Comparison of ENCODE assay signal across 16 cellular contexts in genomic region chr1:192589813-192590212, GRCh38. TPM values are rescaled to one million over a fixed set of nuclear protein-coding genes. Genes with fewer than 3 reads are reported as not detected.
"Had no signal": no experiment of that assay in that cellular context is flagged by ENCODE, and none has a peak within 500 bp of the region (broad histone marks: within the 10 kb centered on the region; RNA-seq: fewer than 3 reads in every experiment).

No MANE protein-coding gene starts in this region.

- H3K36me3 Mint-ChIP-seq: memory B cell had no signal

- H3K4me1 ChIP-seq: heart right ventricle, left ventricle myocardium inferior, pancreas, tibial nerve had no signal

- H3K36me3 ChIP-seq: heart right ventricle, left ventricle myocardium inferior, pancreas, tibial nerve had no signal

- H3K27me3 ChIP-seq: heart right ventricle, pancreas, tibial nerve had no signal

- H3K27ac Mint-ChIP-seq: activated CD4-positive, alpha-beta memory T cell treated with anti-CD3 and anti-CD28 coated beads, Interleukin-2, amount 10 ng/mL, durations not matched to agents 7 days and 5 days; activated naive CD8-positive, alpha-beta T cell treated with anti-CD3 and anti-CD28 coated beads, Interleukin-2, amount 50 U/mL, for 24 hours; activated T-helper 1 cell treated with anti-CD3 and anti-CD28 coated beads, Interleukin-12 subunit alpha, Interleukin-12 subunit beta, Interleukin-2, Interleukin-4 antibody, amounts not matched to agents 30 ng/mL and 10 ng/mL and 1 ng/mL, durations not matched to agents 14 hours and 24 hours and 36 hours; dendritic cell treated with granulocyte-macrophage colony-stimulating factor and Interleukin-4, amounts not matched to agents 40 ng/mL and 50 ng/mL, for 4 days; endodermal cell; memory B cell had no signal

- ATAC-seq: activated naive CD8-positive, alpha-beta T cell treated with anti-CD3 and anti-CD28 coated beads, Interleukin-2, amount 50 U/mL, for 24 hours; heart right ventricle; pancreas had no signal

- H3K4me3 Mint-ChIP-seq: activated CD4-positive, alpha-beta memory T cell treated with anti-CD3 and anti-CD28 coated beads, Interleukin-2, amount 10 ng/mL, durations not matched to agents 7 days and 5 days; activated naive CD8-positive, alpha-beta T cell treated with anti-CD3 and anti-CD28 coated beads, Interleukin-2, amount 50 U/mL, for 24 hours; activated T-helper 1 cell treated with anti-CD3 and anti-CD28 coated beads, Interleukin-12 subunit alpha, Interleukin-12 subunit beta, Interleukin-2, Interleukin-4 antibody, amounts not matched to agents 30 ng/mL and 10 ng/mL and 1 ng/mL, durations not matched to agents 14 hours and 24 hours and 36 hours; dendritic cell treated with granulocyte-macrophage colony-stimulating factor and Interleukin-4, amounts not matched to agents 40 ng/mL and 50 ng/mL, for 4 days; endodermal cell; memory B cell; neural crest cell had no signal

- H3K4me1 Mint-ChIP-seq: activated CD4-positive, alpha-beta memory T cell treated with anti-CD3 and anti-CD28 coated beads, Interleukin-2, amount 10 ng/mL, durations not matched to agents 7 days and 5 days; endodermal cell; memory B cell had no signal

- H3K4me3 ChIP-seq: heart right ventricle, left ventricle myocardium inferior, pancreas, skin epidermis, tibial nerve had no signal

- H3K27ac ChIP-seq: heart right ventricle, left ventricle myocardium inferior, pancreas, skin epidermis, tibial nerve had no signal

- DNase-seq: activated CD4-positive, alpha-beta memory T cell treated with anti-CD3 and anti-CD28 coated beads, Interleukin-2, amount 10 ng/mL, durations not matched to agents 7 days and 5 days; activated naive CD4-positive, alpha-beta T cell treated with Interleukin-2 at 50 U/mL for 16 hours; activated naive CD8-positive, alpha-beta T cell treated with anti-CD3 and anti-CD28 coated beads, Interleukin-2, amount 50 U/mL, for 24 hours; endodermal cell; heart right ventricle; kidney; left ventricle myocardium inferior; pancreas had no signal

- H3K9me3 Mint-ChIP-seq: activated CD4-positive, alpha-beta memory T cell treated with anti-CD3 and anti-CD28 coated beads, Interleukin-2, amount 10 ng/mL, durations not matched to agents 7 days and 5 days; activated naive CD8-positive, alpha-beta T cell treated with anti-CD3 and anti-CD28 coated beads, Interleukin-2, amount 50 U/mL, for 24 hours; activated T-helper 1 cell treated with anti-CD3 and anti-CD28 coated beads, Interleukin-12 subunit alpha, Interleukin-12 subunit beta, Interleukin-2, Interleukin-4 antibody, amounts not matched to agents 30 ng/mL and 10 ng/mL and 1 ng/mL, durations not matched to agents 14 hours and 24 hours and 36 hours; dendritic cell treated with granulocyte-macrophage colony-stimulating factor and Interleukin-4, amounts not matched to agents 40 ng/mL and 50 ng/mL, for 4 days; endodermal cell; memory B cell; neural crest cell had no signal

- H3K9me3 ChIP-seq: heart right ventricle, left ventricle myocardium inferior, pancreas, tibial nerve had no signal

RNA-seq across cellular contexts. Expression of gene RGS1, which starts 14.2 kb away (rescaled TPM):
- total RNA-seq: endodermal cell, neural crest cell, renal cortical epithelial cell had no signal

RNA-seq across cellular contexts. Expression of gene RGS13, which starts 46.1 kb away (rescaled TPM):
- total RNA-seq: activated CD4-positive, alpha-beta memory T cell treated with anti-CD3 and anti-CD28 coated beads, Interleukin-2, amount 10 ng/mL, durations not matched to agents 7 days and 5 days; activated T-helper 1 cell treated with anti-CD3 and anti-CD28 coated beads, Interleukin-12 subunit alpha, Interleukin-12 subunit beta, Interleukin-2, Interleukin-4 antibody, amounts not matched to agents 30 ng/mL and 10 ng/mL and 1 ng/mL, durations not matched to agents 14 hours and 24 hours and 36 hours; endodermal cell; frontal cortex; neural crest cell; renal cortical epithelial cell had no signal
